Comparison of ENCODE assay signal across 21 cellular contexts in genomic region chr9:114674798-114675554, GRCh38. TPM values are rescaled to one million over a fixed set of nuclear protein-coding genes. Genes with fewer than 3 reads are reported as not detected.
DNase-seq lines count a peak whose midpoint lies in the region; ATAC-seq and TF ChIP-seq lines count a peak whose summit lies in the region.
"Had no signal": no experiment of that assay in that cellular context is flagged by ENCODE, and none has a peak within 500 bp of the region (broad histone marks: within the 10 kb centered on the region; RNA-seq: fewer than 3 reads in every experiment).

No MANE protein-coding gene starts in this region.

- no peak overlapping the region for H3K9ac ChIP-seq in PC-3 (ENCODE audit: low read length)

- no peak for DNase-seq in activated naive CD8-positive, alpha-beta T cell treated with anti-CD3 and anti-CD28 coated beads, Interleukin-2, amount 50 U/mL, for 24 hours
- no peak for DNase-seq in activated naive CD8-positive, alpha-beta T cell treated with anti-CD3 and anti-CD28 coated beads for 36 hours
- DNase-seq in T-helper 17 cell (no peak), foreskin keratinocyte (peak in 1 of 2 donors; percentile 43), type B pancreatic cell (ENCODE audit: extremely low spot score, unreplicated experiment) (no peak), NCI-H2081 (lab: John Stamatoyannopoulos, UW) (no peak), PC-3 (no peak)
- no peak for DNase-seq in activated naive CD4-positive, alpha-beta T cell treated with anti-CD3 and anti-CD28 coated beads for 36 hours
- DNase-seq: amniotic stem cell; CD8-positive, alpha-beta memory T cell; central memory CD4-positive, alpha-beta T cell; DND-41; left lung; mucosa of descending colon; NCI-H2029; Right ventricle myocardium superior; stimulated activated CD4-positive, alpha-beta T cell treated with anti-CD3 and anti-CD28 coated beads, Interleukin-15, amount 100 ng/mL, for 24 hours had no signal

- no peak overlapping the region for H3K4me3 Mint-ChIP-seq in activated naive CD8-positive, alpha-beta T cell treated with anti-CD3 and anti-CD28 coated beads, Interleukin-2, amount 50 U/mL, for 24 hours
- no peak overlapping the region for H3K4me3 Mint-ChIP-seq in activated naive CD8-positive, alpha-beta T cell treated with anti-CD3 and anti-CD28 coated beads for 36 hours
- no peak overlapping the region for H3K4me3 Mint-ChIP-seq in T-helper 17 cell
- no peak overlapping the region for H3K4me3 Mint-ChIP-seq in type B pancreatic cell
- no peak overlapping the region for H3K4me3 Mint-ChIP-seq in activated naive CD4-positive, alpha-beta T cell treated with anti-CD3 and anti-CD28 coated beads for 36 hours
- H3K4me3 Mint-ChIP-seq: CD8-positive, alpha-beta memory T cell had no signal

- H3K27me3 ChIP-seq in foreskin keratinocyte (no peaks in the 10 kb centered on the region), PC-3 (ENCODE audit: low read length) (no peaks in the 10 kb centered on the region)
- H3K27me3 ChIP-seq: esophagus muscularis mucosa, left lung, right atrium auricular region had no signal

- peak overlapping the region; percentile 86 for H3K27ac ChIP-seq in foreskin keratinocyte
- H3K27ac ChIP-seq in PC-3 (ENCODE audit: low read length), result no peak overlapping the region
- H3K27ac ChIP-seq: esophagus muscularis mucosa, left lung, right atrium auricular region had no signal

- H3K9me2 ChIP-seq in PC-3 (replicated peaks; ENCODE audit: low read length), result no peaks in the 10 kb centered on the region

- intact Hi-C loops in activated naive CD4-positive, alpha-beta T cell treated with anti-CD3 and anti-CD28 coated beads for 36 hours (cut with micrococcal nuclease), result no loop called here
- intact Hi-C loops in PC-3 (cut with micrococcal nuclease), result no loop called here

- no TSS peak for BruUV-seq in PC-3 (replicated peaks; lab: Mats Ljungman, UMichigan)

- H3K9me3 Mint-ChIP-seq in activated naive CD8-positive, alpha-beta T cell treated with anti-CD3 and anti-CD28 coated beads, Interleukin-2, amount 50 U/mL, for 24 hours, result no peaks in the 10 kb centered on the region
- peaks cover 4% of the 10 kb centered on the region for H3K9me3 Mint-ChIP-seq in activated naive CD8-positive, alpha-beta T cell treated with anti-CD3 and anti-CD28 coated beads for 36 hours
- H3K9me3 Mint-ChIP-seq in type B pancreatic cell, result no peaks in the 10 kb centered on the region
- no peaks in the 10 kb centered on the region for H3K9me3 Mint-ChIP-seq in activated naive CD4-positive, alpha-beta T cell treated with anti-CD3 and anti-CD28 coated beads for 36 hours

- no peaks in the 10 kb centered on the region for H4K20me1 ChIP-seq in PC-3 (ENCODE audit: low read length)

- no peak overlapping the region for H3K4me3 ChIP-seq in PC-3 (ENCODE audit: low read length)
- H3K4me3 ChIP-seq: esophagus muscularis mucosa, left lung, mucosa of descending colon, right atrium auricular region had no signal

- H3F3A ChIP-seq in PC-3 (ENCODE audit: low read length, unreplicated experiment), result no peaks in the 10 kb centered on the region

- H3K36me3 Mint-ChIP-seq in activated naive CD8-positive, alpha-beta T cell treated with anti-CD3 and anti-CD28 coated beads, Interleukin-2, amount 50 U/mL, for 24 hours (ENCODE audit: low read depth), result peaks cover 1% of the 10 kb centered on the region
- H3K36me3 Mint-ChIP-seq in activated naive CD8-positive, alpha-beta T cell treated with anti-CD3 and anti-CD28 coated beads for 36 hours, result no peaks in the 10 kb centered on the region
- H3K36me3 Mint-ChIP-seq in T-helper 17 cell (ENCODE audit: low read depth), result peaks cover 5% of the 10 kb centered on the region
- H3K36me3 Mint-ChIP-seq in type B pancreatic cell, result no peaks in the 10 kb centered on the region
- H3K36me3 Mint-ChIP-seq in activated naive CD4-positive, alpha-beta T cell treated with anti-CD3 and anti-CD28 coated beads for 36 hours (ENCODE audit: low read depth), result no peaks in the 10 kb centered on the region

- peaks cover 42% of the 10 kb centered on the region for H3K4me1 Mint-ChIP-seq in activated naive CD8-positive, alpha-beta T cell treated with anti-CD3 and anti-CD28 coated beads, Interleukin-2, amount 50 U/mL, for 24 hours
- peaks cover 34% of the 10 kb centered on the region for H3K4me1 Mint-ChIP-seq in activated naive CD8-positive, alpha-beta T cell treated with anti-CD3 and anti-CD28 coated beads for 36 hours
- no peaks in the 10 kb centered on the region for H3K4me1 Mint-ChIP-seq in T-helper 17 cell
- H3K4me1 Mint-ChIP-seq in type B pancreatic cell (ENCODE audit: unreplicated experiment), result peaks cover 16% of the 10 kb centered on the region
- peaks cover 12% of the 10 kb centered on the region for H3K4me1 Mint-ChIP-seq in activated naive CD4-positive, alpha-beta T cell treated with anti-CD3 and anti-CD28 coated beads for 36 hours (ENCODE audit: low read depth)
- H3K4me1 Mint-ChIP-seq: CD8-positive, alpha-beta memory T cell had no signal

- H3K4me1 ChIP-seq in foreskin keratinocyte (peaks cover 24% of the 10 kb centered on the region), PC-3 (ENCODE audit: insufficient read depth, low read length) (peaks cover 35% of the 10 kb centered on the region)
- H3K4me1 ChIP-seq: right atrium auricular region had no signal

- POLR2A ChIA-PET in PC-3 (lab: Charles Lee; ENCODE audit: unreplicated experiment), result no interaction called here

- H3K36me3 ChIP-seq in PC-3 (ENCODE audit: low read depth, low read length), result no peaks in the 10 kb centered on the region
- H3K36me3 ChIP-seq: esophagus muscularis mucosa, left lung, right atrium auricular region had no signal

- H3K4me2 ChIP-seq in PC-3 (ENCODE audit: low read length), result no peak overlapping the region

- H3K9me3 ChIP-seq in T-helper 17 cell (ENCODE audit: control insufficient read depth, low read length, poor library complexity, severe bottlenecking), result no peaks in the 10 kb centered on the region
- H3K9me3 ChIP-seq in PC-3 (ENCODE audit: low read length), result no peaks in the 10 kb centered on the region
- H3K9me3 ChIP-seq: esophagus muscularis mucosa, left lung, mucosa of descending colon had no signal

- H3K27ac Mint-ChIP-seq in activated naive CD8-positive, alpha-beta T cell treated with anti-CD3 and anti-CD28 coated beads, Interleukin-2, amount 50 U/mL, for 24 hours, result no peak overlapping the region
- no peak overlapping the region for H3K27ac Mint-ChIP-seq in activated naive CD8-positive, alpha-beta T cell treated with anti-CD3 and anti-CD28 coated beads for 36 hours
- H3K27ac Mint-ChIP-seq in T-helper 17 cell, result peak overlapping the region; percentile 65
- H3K27ac Mint-ChIP-seq in type B pancreatic cell, result peak overlapping the region; percentile 20
- no peak overlapping the region for H3K27ac Mint-ChIP-seq in activated naive CD4-positive, alpha-beta T cell treated with anti-CD3 and anti-CD28 coated beads for 36 hours

- no peak overlapping the region for H2AFZ ChIP-seq in PC-3 (ENCODE audit: low read length)

- TF ChIP-seq CTCF in foreskin keratinocyte (conservative IDR thresholded peaks at IDR 0.05) (peak; percentile 14), type B pancreatic cell (conservative IDR thresholded peaks at IDR 0.05) (no peak), PC-3 (conservative IDR thresholded peaks at IDR 0.05; ENCODE audit: low read depth, low read length) (no peak)

- no peaks in the 10 kb centered on the region for H3K79me2 ChIP-seq in PC-3 (ENCODE audit: low read length)

- CTCF ChIA-PET in activated naive CD4-positive, alpha-beta T cell treated with anti-CD3 and anti-CD28 coated beads for 36 hours (lab: Charles Lee), result interaction anchor here (0.6 to 3.3 kb wide), 8 partner anchors 9 to 340 kb away, joined by 3 to 19 read pairs (median 4); no protein-coding TSS in a partner anchor
- CTCF ChIA-PET in PC-3 (lab: Charles Lee), result no interaction called here

- peak; percentile 53 for ATAC-seq in activated naive CD8-positive, alpha-beta T cell treated with anti-CD3 and anti-CD28 coated beads, Interleukin-2, amount 50 U/mL, for 24 hours
- ATAC-seq in T-helper 17 cell (no peak), foreskin keratinocyte (peak; percentile 27), PC-3 (no peak)
- ATAC-seq: left lung, mucosa of descending colon had no signal

- H3K27me3 Mint-ChIP-seq in activated naive CD8-positive, alpha-beta T cell treated with anti-CD3 and anti-CD28 coated beads, Interleukin-2, amount 50 U/mL, for 24 hours, result peaks cover 9% of the 10 kb centered on the region
- H3K27me3 Mint-ChIP-seq in activated naive CD8-positive, alpha-beta T cell treated with anti-CD3 and anti-CD28 coated beads for 36 hours, result peaks cover 27% of the 10 kb centered on the region
- H3K27me3 Mint-ChIP-seq in T-helper 17 cell (peaks cover 51% of the 10 kb centered on the region), type B pancreatic cell (peaks cover 37% of the 10 kb centered on the region)
- peaks cover 7% of the 10 kb centered on the region for H3K27me3 Mint-ChIP-seq in activated naive CD4-positive, alpha-beta T cell treated with anti-CD3 and anti-CD28 coated beads for 36 hours (ENCODE audit: low read depth)

RNA-seq across cellular contexts. Expression of gene TEX48, which starts 7.0 kb away (rescaled TPM):
- total RNA-seq in activated naive CD8-positive, alpha-beta T cell treated with anti-CD3 and anti-CD28 coated beads for 36 hours, result under 1 TPM; 0.70 to 0.80 TPM
- total RNA-seq in T-helper 17 cell (not detected), foreskin keratinocyte (not detected in 2 replicates), type B pancreatic cell (ENCODE audit: low replicate concordance) (not detected in 2 replicates), PC-3 (2014; rRNA removed) (2.4 TPM in 1 of 2 replicates, not detected in the other)
- 0.08 TPM in 1 of 2 replicates, not detected in the other for polyA plus RNA-seq in foreskin keratinocyte
- not detected for total RNA-seq in activated naive CD4-positive, alpha-beta T cell treated with anti-CD3 and anti-CD28 coated beads for 36 hours
- total RNA-seq: esophagus muscularis mucosa, left lung, mucosa of descending colon, NCI-H460, right atrium auricular region, Right ventricle myocardium superior had no signal
- polyA plus RNA-seq: CD8-positive, alpha-beta memory T cell had no signal

RNA-seq across cellular contexts. Expression of gene TEX53, which starts 17.4 kb away (rescaled TPM):
- not detected for total RNA-seq in activated naive CD8-positive, alpha-beta T cell treated with anti-CD3 and anti-CD28 coated beads for 36 hours
- total RNA-seq in T-helper 17 cell (not detected), foreskin keratinocyte (not detected in 2 replicates), type B pancreatic cell (ENCODE audit: low replicate concordance) (not detected in 2 replicates), PC-3 (2014; rRNA removed) (not detected in 2 replicates)
- polyA plus RNA-seq in foreskin keratinocyte, result not detected in 2 replicates
- total RNA-seq in activated naive CD4-positive, alpha-beta T cell treated with anti-CD3 and anti-CD28 coated beads for 36 hours, result not detected
- total RNA-seq: CD8-positive, alpha-beta memory T cell; esophagus muscularis mucosa; left lung; mucosa of descending colon; NCI-H460; right atrium auricular region; Right ventricle myocardium superior had no signal
- polyA plus RNA-seq: CD8-positive, alpha-beta memory T cell; thymus had no signal

Comparison
In these comparisons a context has a peak if more than half of its experiments do, and no peak if none do; other contexts are left out.
1. ATAC-seq: peak in activated naive CD8-positive, alpha-beta T cell treated with anti-CD3 and anti-CD28 coated beads, Interleukin-2, amount 50 U/mL, for 24 hours (single experiment) and foreskin keratinocyte (single experiment); none in T-helper 17 cell (single experiment) and PC-3 (single experiment).
2. H3K27ac Mint-ChIP-seq: peak in T-helper 17 cell (single experiment) and type B pancreatic cell (single experiment); none in activated naive CD8-positive, alpha-beta T cell treated with anti-CD3 and anti-CD28 coated beads, Interleukin-2, amount 50 U/mL, for 24 hours (single experiment), activated naive CD8-positive, alpha-beta T cell treated with anti-CD3 and anti-CD28 coated beads for 36 hours (single experiment) and activated naive CD4-positive, alpha-beta T cell treated with anti-CD3 and anti-CD28 coated beads for 36 hours (single experiment).